ENCODE assay signal across 11 cellular contexts in genomic region chr4:143382539-143382938, GRCh38. TPM values are rescaled to one million over a fixed set of nuclear protein-coding genes. Genes with fewer than 3 reads are reported as not detected.
DNase-seq lines count a peak whose midpoint lies in the region; ATAC-seq, FAIRE-seq and TF ChIP-seq lines count a peak whose summit lies in the region.
"Had no signal": no experiment of that assay in that cellular context is flagged by ENCODE, and none has a peak within 500 bp of the region (broad histone marks: within the 10 kb centered on the region; RNA-seq: fewer than 3 reads in every experiment).

No MANE protein-coding gene starts in this region.

- no peak overlapping the region for H3K18ac ChIP-seq in H9 (ENCODE audit: insufficient read length, low read depth, low read length)

- no peak overlapping the region for H2BK12ac ChIP-seq in H9 (ENCODE audit: insufficient read length, low read depth, low read length)

- no peaks in the 10 kb centered on the region for H3K9me3 Mint-ChIP-seq in H9

- no peak overlapping the region for H2BK15ac ChIP-seq in H9 (ENCODE audit: low read depth, low read length)

- H2AK5ac ChIP-seq in H9 (ENCODE audit: insufficient read length, low read length), result no peak overlapping the region

- no peaks in the 10 kb centered on the region for H3K27me3 Mint-ChIP-seq in H9 (ENCODE audit: low read depth)

- H3K9ac ChIP-seq in H9 (ENCODE audit: extremely low read depth, insufficient read length, low read length), result no peak overlapping the region
- H3K9ac ChIP-seq in kidney (ENCODE audit: low read length in 2 of 2), result peak overlapping the region; percentile 17 to 54
- H3K9ac ChIP-seq in subcutaneous abdominal adipose tissue (ENCODE audit: low read length in 5 of 5), result peak overlapping the region in 3 of 5 donors; percentile 8 to 51 (median 27)

- H3K4me1 Mint-ChIP-seq in H9, result peaks cover 47 to 56% of the 10 kb centered on the region in 2 experiments

- no peak overlapping the region for H3K56ac ChIP-seq in H9 (ENCODE audit: insufficient read length, low read depth, low read length)

- no peak overlapping the region for H4K5ac ChIP-seq in H9 (ENCODE audit: insufficient read length, low read depth, low read length)

- no peak overlapping the region for H4K91ac ChIP-seq in H9 (ENCODE audit: insufficient read length, low read depth, low read length)

- H3K4ac ChIP-seq in H9 (ENCODE audit: low read depth, low read length), result no peak overlapping the region

- peak overlapping the region; percentile 8 to 52 (median 20); a peak in 5 of 7 replicates for H3K27ac Mint-ChIP-seq in H9
- H3K27ac Mint-ChIP-seq: activated naive CD8-positive, alpha-beta T cell had no signal

- H3K23me2 ChIP-seq in H9 (ENCODE audit: insufficient read length, low read depth, low read length, poor library complexity, severe bottlenecking), result no peaks in the 10 kb centered on the region

- H3K79me1 ChIP-seq in H9 (ENCODE audit: insufficient read depth, low read depth, low read length, poor library complexity, severe bottlenecking), result no peaks in the 10 kb centered on the region

- no peak for FAIRE-seq in kidney (lab: Jason Lieb, UNC)

- in situ Hi-C loops in astrocyte of the spinal cord (cut with HindIII; ENCODE audit: low sequenced_read_pairs), result no loop called here
- in situ Hi-C loops in GM13976 (cut with MboI; ENCODE audit: low sequenced_read_pairs, unreplicated experiment), result no loop called here

- intact Hi-C loops in kidney (cut with DNase I), result no loop called here

- DNase-seq in H9 (no peak), astrocyte of the spinal cord (ENCODE audit: low read depth, low spot score) (peak; percentile 44), kidney (no peak), GM13976 (ENCODE audit: low spot score) (no peak), left lobe of liver (ENCODE audit: low spot score) (no peak)
- no peak for DNase-seq in activated CD4-positive, alpha-beta T cell treated with anti-CD3 and anti-CD28 coated beads for 48 hours
- DNase-seq: NCI-H1105, SW 1271 had no signal

- H3K36me3 ChIP-seq in kidney (ENCODE audit: control insufficient read depth in 1 of 2, insufficient read depth in 2 of 2, low read length in 2 of 2) (no peaks in the 10 kb centered on the region), subcutaneous abdominal adipose tissue (ENCODE audit: control insufficient read depth in 5 of 5, insufficient read depth in 5 of 5, low read length in 5 of 5) (no peaks in the 10 kb centered on the region)

- H3K4me3 ChIP-seq in astrocyte of the spinal cord (ENCODE audit: low read depth, low read length) (no peak overlapping the region), kidney (ENCODE audit: low read length in 2 of 2) (peak overlapping the region; percentile 35 to 40), subcutaneous abdominal adipose tissue (ENCODE audit: low read depth in 1 of 5, low read length in 5 of 5) (peak overlapping the region in 2 of 5 donors; percentile 13 to 22)

- H3K27me3 ChIP-seq in H9 (ENCODE audit: insufficient read depth, low read length) (no peaks in the 10 kb centered on the region), subcutaneous abdominal adipose tissue (ENCODE audit: control insufficient read depth in 5 of 5, insufficient read depth in 4 of 5, low read length in 5 of 5) (no peaks in the 10 kb centered on the region)

- H3K4me1 ChIP-seq in H9 (ENCODE audit: insufficient read depth, low read length) (peaks cover 8% of the 10 kb centered on the region), kidney (ENCODE audit: control insufficient read depth in 1 of 2, insufficient read depth in 1 of 2, low read depth in 1 of 2, low read length in 2 of 2) (peaks cover 31 to 48% of the 10 kb centered on the region in 2 donors), subcutaneous abdominal adipose tissue (ENCODE audit: control insufficient read depth in 5 of 5, insufficient read depth in 5 of 5, low read length in 5 of 5) (peaks cover 4 to 57% (median 55%) of the 10 kb centered on the region in 5 donors)

- no peaks in the 10 kb centered on the region for H3K79me2 ChIP-seq in H9 (ENCODE audit: insufficient read depth, low read length)

- H3K36me3 Mint-ChIP-seq in H9 (ENCODE audit: insufficient read depth in 1 of 3, low read depth in 3 of 3), result no peaks in the 10 kb centered on the region; a peak in 1 of 7 replicates
- H3K36me3 Mint-ChIP-seq: activated naive CD8-positive, alpha-beta T cell had no signal

- H3K23ac ChIP-seq in H9 (ENCODE audit: insufficient read length, low read depth, low read length), result no peak overlapping the region

- no peak overlapping the region for H2BK20ac ChIP-seq in H9 (ENCODE audit: low read depth, low read length, poor library complexity, severe bottlenecking)

- H3K14ac ChIP-seq in H9 (ENCODE audit: insufficient read depth, low read length), result no peak overlapping the region

- no peak overlapping the region for H2AFZ ChIP-seq in H9 (ENCODE audit: low read length)

- H3K9me3 ChIP-seq in H9 (ENCODE audit: control insufficient read depth, low read depth, low read length), result no peaks in the 10 kb centered on the region
- H3K9me3 ChIP-seq in kidney (ENCODE audit: control insufficient read depth in 1 of 2, low read length in 2 of 2), result no peaks in the 10 kb centered on the region
- no peaks in the 10 kb centered on the region for H3K9me3 ChIP-seq in subcutaneous abdominal adipose tissue (ENCODE audit: control insufficient read depth in 5 of 5, low read length in 5 of 5)

- no peak for TF ChIP-seq CTCF in H9 (conservative IDR thresholded peaks at IDR 0.05)
- no peak for TF ChIP-seq CTCF in astrocyte of the spinal cord (IDR thresholded peaks at IDR 0.05; ENCODE audit: low read depth, low read length)
- TF ChIP-seq CTCF in kidney (IDR thresholded peaks at IDR 0.05; ENCODE audit: borderline replicate concordance, extremely low read depth, insufficient read depth), result no peak
- TF ChIP-seq CTCF in GM13976 (IDR thresholded peaks at IDR 0.05; ENCODE audit: borderline replicate concordance, control extremely low read depth, extremely low read depth, insufficient read depth, missing control alignments), result no peak

- no peak overlapping the region for H3T11ph ChIP-seq in H9 (ENCODE audit: low read length)

- no peak overlapping the region for H3K4me3 Mint-ChIP-seq in H9
- H3K4me3 Mint-ChIP-seq: activated naive CD8-positive, alpha-beta T cell had no signal

- H3K4me2 ChIP-seq in H9 (ENCODE audit: insufficient read depth, insufficient read length, low read length), result no peak overlapping the region

- no CpG with 5 or more reads among the region's 4 CpGs for WGBS in H9 (ENCODE audit: extremely low coverage, insufficient read length, low lambda C conversion rate)

- ATAC-seq in HG03460 (IDR thresholded peaks at IDR 0.05; ENCODE audit: unreplicated experiment) (no peak), left lobe of liver (no peak)

- H2BK5ac ChIP-seq in H9 (ENCODE audit: insufficient read length, low read length), result no peak overlapping the region

- no peak overlapping the region for H4K8ac ChIP-seq in H9 (replicated peaks; ENCODE audit: insufficient read length, low read depth, low read length)

- H3K27ac ChIP-seq in H9 (ENCODE audit: insufficient read length, low read depth, low read length), result no peak overlapping the region
- H3K27ac ChIP-seq in kidney (ENCODE audit: low read depth in 2 of 2, low read length in 2 of 2), result peak overlapping the region; percentile 38 to 91
- peak overlapping the region; percentile 66 for H3K27ac ChIP-seq in subcutaneous abdominal adipose tissue (ENCODE audit: low read depth, low read length)

- H2BK120ac ChIP-seq in H9 (ENCODE audit: low read depth, low read length, poor library complexity, severe bottlenecking), result no peak overlapping the region

- no peaks in the 10 kb centered on the region for H4K20me1 ChIP-seq in H9 (ENCODE audit: control insufficient read depth, insufficient read depth, insufficient read length)

RNA-seq across cellular contexts. Expression of gene GAB1, which starts 45.9 kb away (rescaled TPM):
- 13.8 and 15.3 TPM in 2 replicates for total RNA-seq in H9 (2021)
- 38.0 TPM for total RNA-seq in kidney
- 3.6 TPM for polyA plus RNA-seq in kidney (ENCODE audit: insufficient read depth, low read depth, low replicate concordance)
- total RNA-seq in left lobe of liver, result 11.1 TPM
